11 cellular contexts compared by ENCODE assay signal in the genomic region with DNA sequence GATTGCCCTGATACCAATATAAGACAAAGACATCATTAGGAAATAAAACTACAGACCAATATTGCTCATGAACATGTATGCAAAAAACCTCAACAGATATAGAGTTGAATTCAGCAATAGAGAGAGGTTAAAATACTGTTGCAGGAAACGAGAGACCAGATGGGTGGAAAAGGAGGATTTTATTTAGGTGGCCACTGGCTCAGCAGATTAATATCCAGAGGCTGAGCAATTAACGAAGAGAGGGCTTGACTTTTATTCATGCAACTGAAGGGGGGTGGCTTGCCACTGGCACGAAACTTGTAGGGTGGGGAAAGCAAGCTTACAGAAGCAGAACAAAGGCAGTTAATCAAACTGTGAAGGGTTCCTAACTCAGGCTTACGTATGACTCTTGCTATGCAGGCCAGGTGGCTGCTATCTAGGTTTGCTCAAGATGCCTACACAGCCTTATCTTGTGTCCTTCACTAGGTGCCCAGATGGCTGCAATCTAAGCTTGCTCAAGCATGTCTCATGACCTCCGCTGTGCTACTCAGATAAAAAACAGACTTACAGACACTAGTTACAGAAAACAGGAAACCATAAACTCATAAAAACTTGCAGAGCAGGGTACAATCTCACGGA.
A peak's percentile ranks its signal among the peaks of the same experiment; 100 is the strongest.
DNase-seq lines count a peak whose midpoint lies in the region; ATAC-seq, FAIRE-seq and TF ChIP-seq lines count a peak whose summit lies in the region.
"Had no signal": no experiment of that assay in that cellular context is flagged by ENCODE, and none has a peak within 500 bp of the region (broad histone marks: within the 10 kb centered on the region; RNA-seq: fewer than 3 reads in every experiment).

No MANE protein-coding gene starts in this region.

- no peak overlapping the region for H3K18ac ChIP-seq in H1 (ENCODE audit: extremely low read depth, low read length)

- no peaks in the 10 kb centered on the region for H3F3A ChIP-seq in smooth muscle cell (ENCODE audit: low read depth)

- no peak overlapping the region for H2BK15ac ChIP-seq in H1 (ENCODE audit: low read length)

- H2BK120ac ChIP-seq in H1 (replicated peaks; ENCODE audit: low read depth, low read length) = no peak overlapping the region

- H3K14ac ChIP-seq in H1 (ENCODE audit: insufficient read length) = no peak overlapping the region

- TF ChIP-seq EP300 in H1 (IDR thresholded peaks at IDR 0.05; ENCODE audit: borderline replicate concordance in 1 of 2, low read depth in 2 of 2, low read length in 2 of 2) = no peak

- H2BK20ac ChIP-seq in H1 (ENCODE audit: low read length) = 0 out of 2 replicates have a peak overlapping the region, but pooled peaks have one; percentile 15

- H3K23ac ChIP-seq in H1 (ENCODE audit: insufficient read length) = no peak overlapping the region

- H3K79me2 ChIP-seq in H1 (ENCODE audit: control insufficient read depth in 1 of 2, insufficient read depth in 2 of 2, low read length in 2 of 2) = no peaks in the 10 kb centered on the region
- no peaks in the 10 kb centered on the region for H3K79me2 ChIP-seq in smooth muscle cell (ENCODE audit: low read depth)

- intact Hi-C loops in mucosa of descending colon (cut with DNase I, micrococcal nuclease) = no loop called here

- H3K4me3 ChIP-seq in NB4 (ENCODE audit: low read depth, low read length) = no peak overlapping the region
- H3K4me3 ChIP-seq in H1 (ENCODE audit: extremely low read depth in 1 of 4, insufficient read depth in 2 of 4, low read depth in 3 of 4, low read length in 4 of 4) = no peak overlapping the region
- no peak overlapping the region for H3K4me3 ChIP-seq in mucosa of descending colon
- H3K4me3 ChIP-seq in smooth muscle cell = no peak overlapping the region

- DNase-seq in ELF-1 (ENCODE audit: low read depth, low spot score) (peak; percentile 63), NB4 (ENCODE audit: low read depth) (peak; percentile 73), H1 (ENCODE audit: low read depth in 1 of 2, low spot score in 2 of 2) (no peak), mucosa of descending colon (peak in 1 of 3 donors; percentile 12), NCI-H510A (lab: John Stamatoyannopoulos, UW) (no peak), smooth muscle cell (lab: John Stamatoyannopoulos, UW; ENCODE audit: unreplicated experiment) (no peak), NCI-H1694 treated with DMSO at 0.1 percent for 48 hours (lab: John Stamatoyannopoulos, UW) (no peak)
- DNase-seq in stimulated activated CD4-positive, alpha-beta T cell treated with anti-CD3 and anti-CD28 coated beads, Interleukin-1b, Interleukin-23, amount 100 ng/mL, for 48 hours = no peak
- DNase-seq: activated CD4-positive, alpha-beta T cell treated with anti-CD3 and anti-CD28 coated beads, Interleukin-2, amount 10 ng/mL, durations not matched to agents 24 days and 14 days; MM.1S; NCI-H526 had no signal

- H3K9ac ChIP-seq in H1 (replicated peaks in 1 of 4; ENCODE audit: extremely low read depth in 1 of 4, low read depth in 3 of 4, low read length in 3 of 4) (no peak overlapping the region), smooth muscle cell (ENCODE audit: low read depth) (no peak overlapping the region)

- H3K27ac ChIP-seq in H1 (ENCODE audit: low read depth, low read length) (no peak overlapping the region), smooth muscle cell (ENCODE audit: low read depth) (no peak overlapping the region)

- no peaks in the 10 kb centered on the region for H3K23me2 ChIP-seq in H1 (ENCODE audit: low read depth, low read length)

- peaks cover 0 to 12% (median 5%) of the 10 kb centered on the region in 4 experiments; a peak in 2 of 8 replicates for H3K36me3 ChIP-seq in H1 (ENCODE audit: control insufficient read depth in 2 of 4, insufficient read depth in 4 of 4, low read length in 3 of 4)
- no peaks in the 10 kb centered on the region for H3K36me3 ChIP-seq in mucosa of descending colon (ENCODE audit: low read depth)
- H3K36me3 ChIP-seq in smooth muscle cell (ENCODE audit: low read depth) = no peaks in the 10 kb centered on the region

- no peak overlapping the region for H4K8ac ChIP-seq in H1 (ENCODE audit: extremely low read depth, insufficient read depth, low read length)

- H4K5ac ChIP-seq in H1 (ENCODE audit: insufficient read length, low read depth, low read length) = no peak overlapping the region

- H2AK5ac ChIP-seq in H1 (ENCODE audit: low read depth, low read length) = no peak overlapping the region

- no peak overlapping the region for H2BK12ac ChIP-seq in H1 (ENCODE audit: low read depth, low read length)

- no peak for TF ChIP-seq POLR2A in NB4 (IDR thresholded peaks at IDR 0.05; ENCODE audit: extremely low read depth, insufficient read length)
- TF ChIP-seq POLR2A in H1 (IDR thresholded peaks at IDR 0.05; ENCODE audit: control extremely low read depth in 1 of 2, low read depth in 2 of 2, low read length in 2 of 2) = no peak

- TF ChIP-seq CTCF in NB4 (IDR thresholded peaks at IDR 0.05; ENCODE audit: low read depth, low read length) (no peak), H1 (IDR thresholded peaks at IDR 0.05; ENCODE audit: control extremely low read depth in 1 of 3, insufficient read depth in 1 of 3, low read depth in 1 of 3, low read length in 3 of 3) (no peak), mucosa of descending colon (IDR thresholded peaks at IDR 0.05) (no peak), smooth muscle cell (IDR thresholded peaks at IDR 0.05; ENCODE audit: borderline replicate concordance, insufficient read depth, poor library complexity, severe bottlenecking) (no peak)

- H3K56ac ChIP-seq in H1 (replicated peaks; ENCODE audit: insufficient read length, low read depth, low read length) = no peak overlapping the region

- no peak overlapping the region for H4K91ac ChIP-seq in H1 (replicated peaks; ENCODE audit: insufficient read length, low read length)

- H2AFZ ChIP-seq in H1 (ENCODE audit: low read length) = no peak overlapping the region
- no peak overlapping the region for H2AFZ ChIP-seq in smooth muscle cell (ENCODE audit: low read depth)

- H3K4ac ChIP-seq in H1 (replicated peaks; ENCODE audit: insufficient read length, low read depth, low read length) = no peak overlapping the region

- 84% methylated on average over 6 of the region's 6 CpGs; no CpG with 5 or more reads in 1 of the 2 experiments for WGBS in H1 (ENCODE audit: extremely low coverage in 1 of 2, insufficient coverage in 1 of 2, insufficient read length in 1 of 2, insufficient replicate concordance in 2 of 2, low coverage in 1 of 2, low lambda C conversion rate in 2 of 2, missing lambda C conversion rate in 1 of 2), 2 experiments
- WGBS in smooth muscle cell (ENCODE audit: low lambda C conversion rate) = 19% methylated on average over 6 of the region's 6 CpGs

- peak; percentile 76 for ATAC-seq in mucosa of descending colon

- TF ChIP-seq RAD21 in H1 (IDR thresholded peaks at IDR 0.05 in 1 of 2, conservative IDR thresholded peaks at IDR 0.05 in 1 of 2; ENCODE audit: low read depth in 2 of 2, low read length in 2 of 2) = no peak

- CTCF ChIA-PET in H1 (lab: Charles Lee; ENCODE audit: partially characterized antibody) = no interaction called here

- no peaks in the 10 kb centered on the region for H3K27me3 ChIP-seq in H1 (replicated peaks in 1 of 4; ENCODE audit: control insufficient read depth in 3 of 4, extremely low read depth in 1 of 4, insufficient read depth in 3 of 4, low read length in 3 of 4)
- H3K27me3 ChIP-seq in smooth muscle cell (ENCODE audit: low read depth) = no peaks in the 10 kb centered on the region

- H3K4me2 ChIP-seq in H1 (ENCODE audit: insufficient read depth in 1 of 2, low read depth in 2 of 2, low read length in 2 of 2) = no peak overlapping the region
- H3K4me2 ChIP-seq in smooth muscle cell = no peak overlapping the region

- POLR2A ChIA-PET in H1 (lab: Charles Lee; ENCODE audit: partially characterized antibody) = no interaction called here

- H3K9me3 ChIP-seq in H1 (ENCODE audit: insufficient read depth in 2 of 2, low read depth in 1 of 2, low read length in 1 of 2) (peaks cover 16 to 24% of the 10 kb centered on the region in 2 experiments), mucosa of descending colon (peaks cover 2% of the 10 kb centered on the region), smooth muscle cell (replicated peaks; ENCODE audit: low read depth) (peaks cover 10% of the 10 kb centered on the region)

- H3K4me1 ChIP-seq in H1 (replicated peaks in 1 of 4; ENCODE audit: control insufficient read depth in 3 of 4, insufficient read depth in 4 of 4, low read length in 3 of 4) (peaks cover 0 to 3% (median under 1%) of the 10 kb centered on the region in 4 experiments; a peak in 3 of 7 replicates), mucosa of descending colon (ENCODE audit: low read depth) (no peaks in the 10 kb centered on the region), smooth muscle cell (ENCODE audit: low read depth) (no peaks in the 10 kb centered on the region)

- H4K20me1 ChIP-seq in H1 (replicated peaks in 1 of 2; ENCODE audit: control insufficient read depth in 1 of 2, insufficient read depth in 2 of 2, low read length in 2 of 2) = no peaks in the 10 kb centered on the region
- no peaks in the 10 kb centered on the region for H4K20me1 ChIP-seq in smooth muscle cell (ENCODE audit: low read depth)

- no peak overlapping the region for H2BK5ac ChIP-seq in H1 (ENCODE audit: low read depth, low read length)

- no peaks in the 10 kb centered on the region for H3K79me1 ChIP-seq in H1 (ENCODE audit: low read depth, low read length)

- no peak for FAIRE-seq in H1 (lab: Jason Lieb, UNC)

TF ChIP-seq in H1, 55 proteins besides CTCF, POLR2A, EP300 and RAD21 (continues in another document):
- TF ChIP-seq CREB1 (IDR thresholded peaks at IDR 0.05) = no peak
- TF ChIP-seq, protein P1, sequence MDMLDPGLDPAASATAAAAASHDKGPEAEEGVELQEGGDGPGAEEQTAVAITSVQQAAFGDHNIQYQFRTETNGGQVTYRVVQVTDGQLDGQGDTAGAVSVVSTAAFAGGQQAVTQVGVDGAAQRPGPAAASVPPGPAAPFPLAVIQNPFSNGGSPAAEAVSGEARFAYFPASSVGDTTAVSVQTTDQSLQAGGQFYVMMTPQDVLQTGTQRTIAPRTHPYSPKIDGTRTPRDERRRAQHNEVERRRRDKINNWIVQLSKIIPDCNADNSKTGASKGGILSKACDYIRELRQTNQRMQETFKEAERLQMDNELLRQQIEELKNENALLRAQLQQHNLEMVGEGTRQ (IDR thresholded peaks at IDR 0.05; ENCODE audit: low read length) = no peak
- TF ChIP-seq HDAC6 (IDR thresholded peaks at IDR 0.05; ENCODE audit: low read depth, low read length) = no peak
- TF ChIP-seq SRF (IDR thresholded peaks at IDR 0.05; ENCODE audit: low read depth, low read length) = no peak
- no peak for TF ChIP-seq KDM5A (IDR thresholded peaks at IDR 0.05; ENCODE audit: low read length)
- TF ChIP-seq SIX5 (IDR thresholded peaks at IDR 0.05; ENCODE audit: low read depth, low read length) = no peak
- no peak for TF ChIP-seq FOSL1 (IDR thresholded peaks at IDR 0.05; ENCODE audit: insufficient read depth, low read depth, low read length)
- TF ChIP-seq CBX8 (IDR thresholded peaks at IDR 0.05; ENCODE audit: borderline replicate concordance, low read depth, low read length) = no peak
- no peak for TF ChIP-seq RXRA (IDR thresholded peaks at IDR 0.05; ENCODE audit: insufficient read depth, low read depth, low read length)
- no peak for TF ChIP-seq SIRT6 (IDR thresholded peaks at IDR 0.05; ENCODE audit: low read length)
- no peak for TF ChIP-seq TAF1 (IDR thresholded peaks at IDR 0.05; ENCODE audit: low read depth, low read length)
- TF ChIP-seq SUZ12 (IDR thresholded peaks at IDR 0.05; ENCODE audit: low read length) = no peak

Comparison
In these comparisons a context has a peak if more than half of its experiments do, and no peak if none do; other contexts are left out.
1. DNase-seq: peak in ELF-1 (single experiment) and NB4 (single experiment); none in H1 (0 of 2), NCI-H510A (single experiment), stimulated activated CD4-positive, alpha-beta T cell treated with anti-CD3 and anti-CD28 coated beads, Interleukin-1b, Interleukin-23, amount 100 ng/mL, for 48 hours (single experiment), smooth muscle cell (single experiment) and NCI-H1694 treated with DMSO at 0.1 percent for 48 hours (single experiment).